In the genomic region with DNA sequence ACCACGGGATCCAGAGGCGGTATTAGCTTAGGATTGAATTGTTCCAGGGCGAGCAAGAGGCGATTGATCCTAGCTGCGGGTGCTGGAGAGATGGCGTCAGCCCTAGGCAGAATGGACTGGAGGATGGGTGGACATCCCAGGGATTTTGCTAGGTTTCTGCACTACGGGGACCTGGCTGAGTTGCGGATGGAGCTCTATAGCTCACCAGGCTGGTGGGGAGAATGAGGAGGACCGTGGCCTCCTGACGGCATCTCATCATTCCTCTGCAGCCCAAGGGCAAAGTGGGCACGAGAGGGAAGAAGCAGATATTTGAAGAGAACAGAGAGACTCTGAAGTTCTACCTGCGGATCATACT, we compare ENCODE assay signal across 7 cellular contexts. TPM values are rescaled to one million over a fixed set of nuclear protein-coding genes. Genes with fewer than 3 reads are reported as not detected.
DNase-seq lines count a peak whose midpoint lies in the region; ATAC-seq, FAIRE-seq and TF ChIP-seq lines count a peak whose summit lies in the region.

No MANE protein-coding gene starts in this region.

- H3K4me2 ChIP-seq in IMR-90 (ENCODE audit: low read depth, low read length) = peak overlapping the region; percentile 81

- H4K8ac ChIP-seq in IMR-90 (ENCODE audit: low read depth in 2 of 2, low read length in 2 of 2) = peak overlapping the region; percentile 12 to 98

- no peak for TF ChIP-seq POLR2A in IMR-90 (IDR thresholded peaks at IDR 0.05; ENCODE audit: low read depth, low read length)

- in situ Hi-C loops in IMR-90 (cut with MboI; ENCODE audit: low sequenced_read_pairs) = no loop called here

- H4K91ac ChIP-seq in IMR-90 (ENCODE audit: insufficient read depth, low read depth, low read length) = peak overlapping the region; percentile 8; the same call in 1 of the 2 replicates

- CTCF ChIA-PET in IMR-90 (lab: Yijun Ruan, JAX) = interaction anchor here (0.6 kb wide), 1 partner anchor 127 kb away, joined by 3 read pairs; no protein-coding TSS in a partner anchor

- no peak for TF ChIP-seq RAD21 in IMR-90 (IDR thresholded peaks at IDR 0.05; ENCODE audit: low read length)

- H3K18ac ChIP-seq in IMR-90 (ENCODE audit: low read depth, low read length) = no peak overlapping the region

- no peak overlapping the region for H2BK15ac ChIP-seq in IMR-90 (ENCODE audit: low read depth, low read length)

- H4K5ac ChIP-seq in IMR-90 (ENCODE audit: low read depth, low read length) = peak overlapping the region; percentile 78

- FAIRE-seq in kidney (lab: Jason Lieb, UNC) = no peak
- no peak for FAIRE-seq in urothelium cell line (lab: Jason Lieb, UNC)

- peak overlapping the region; percentile 97 for H2AFZ ChIP-seq in IMR-90 (replicated peaks; ENCODE audit: low read length, poor library complexity)

- H2AK9ac ChIP-seq in IMR-90 (replicated peaks; ENCODE audit: low read depth, low read length, poor library complexity) = peak overlapping the region; percentile 100

- no peaks in the 10 kb centered on the region for H3K27me3 ChIP-seq in IMR-90 (ENCODE audit: control insufficient read depth, insufficient read depth, low read length)
- H3K27me3 ChIP-seq in adipocyte (replicated peaks; ENCODE audit: control insufficient read depth, insufficient read depth, low read length) = no peaks in the 10 kb centered on the region

- no peak overlapping the region for H3K23ac ChIP-seq in IMR-90 (ENCODE audit: low read depth, low read length)

- peak overlapping the region; percentile 83 for H2BK5ac ChIP-seq in IMR-90 (ENCODE audit: low read depth, low read length, poor library complexity, severe bottlenecking)

- peaks cover 43% of the 10 kb centered on the region for H3K36me3 ChIP-seq in IMR-90 (ENCODE audit: control insufficient read depth, insufficient read depth, low read length)
- H3K36me3 ChIP-seq in adipocyte (ENCODE audit: control insufficient read depth, insufficient read depth, low read length, severe bottlenecking) = peaks cover 41% of the 10 kb centered on the region
- peaks cover 16 to 26% of the 10 kb centered on the region in 2 donors for H3K36me3 ChIP-seq in kidney (ENCODE audit: control insufficient read depth in 1 of 2, insufficient read depth in 2 of 2, low read length in 2 of 2)

- H3K79me1 ChIP-seq in IMR-90 (ENCODE audit: low read depth in 1 of 2, low read length in 2 of 2) = peaks cover 23 to 61% of the 10 kb centered on the region in 2 experiments

- peak overlapping the region; percentile 89 for H3K9ac ChIP-seq in IMR-90 (ENCODE audit: low read depth, low read length)
- H3K9ac ChIP-seq in adipocyte (ENCODE audit: low read length) = peak overlapping the region; percentile 96
- peak overlapping the region; percentile 85 to 96 for H3K9ac ChIP-seq in kidney (ENCODE audit: low read length in 2 of 2)

- BruUV-seq in IMR-90 (replicated peaks; lab: Mats Ljungman, UMichigan) = no TSS peak

- dilution Hi-C loops in IMR-90 (cut with HindIII; ENCODE audit: low sequenced_read_pairs, unreplicated experiment) = no loop called here

- H2BK20ac ChIP-seq in IMR-90 (ENCODE audit: low read depth, low read length) = no peak overlapping the region

- POLR2A ChIA-PET in IMR-90 (lab: Charles Lee; ENCODE audit: unreplicated experiment) = interaction anchor here (0.6 to 1.4 kb wide), 3 partner anchors 14 to 169 kb away, joined by 3 to 5 read pairs (median 3); no protein-coding TSS in a partner anchor

- peaks cover 12% of the 10 kb centered on the region for H3K9me1 ChIP-seq in IMR-90 (ENCODE audit: insufficient read depth, low read length)

- peak overlapping the region; percentile 87 for H3K27ac ChIP-seq in IMR-90 (ENCODE audit: insufficient read depth, low read length)
- peak overlapping the region in 1 of 2 donors; percentile 85 for H3K27ac ChIP-seq in kidney (ENCODE audit: low read depth in 2 of 2, low read length in 2 of 2)
- H3K27ac ChIP-seq in substantia nigra (ENCODE audit: low read depth, low read length, poor library complexity, severe bottlenecking) = peak overlapping the region; percentile 87

- intact Hi-C loops in IMR-90 (cut with micrococcal nuclease) = loop anchor here (1.0 kb wide), 1 partner anchor 19 kb away; no protein-coding TSS in a partner anchor
- intact Hi-C loops in kidney (cut with DNase I) = no loop called here

- H3K4me1 ChIP-seq in IMR-90 (ENCODE audit: control insufficient read depth, insufficient read depth, low read length) = peaks cover 12% of the 10 kb centered on the region
- peaks cover 16% of the 10 kb centered on the region for H3K4me1 ChIP-seq in adipocyte (ENCODE audit: control insufficient read depth, insufficient read depth, low read length)
- H3K4me1 ChIP-seq in kidney (ENCODE audit: control insufficient read depth in 1 of 2, insufficient read depth in 1 of 2, low read depth in 1 of 2, low read length in 2 of 2) = peaks cover 11 to 20% of the 10 kb centered on the region in 2 donors

- H3K4me3 ChIP-seq in IMR-90 (ENCODE audit: insufficient read depth, low read depth, low read length) = peak overlapping the region; percentile 80
- peak overlapping the region; percentile 97 for H3K4me3 ChIP-seq in adipocyte (ENCODE audit: low read length)
- H3K4me3 ChIP-seq in kidney (ENCODE audit: low read length in 2 of 2) = peak overlapping the region; percentile 94 to 100

- TF ChIP-seq CTCF in IMR-90 (conservative IDR thresholded peaks at IDR 0.05; ENCODE audit: low read depth, low read length) (no peak), kidney (IDR thresholded peaks at IDR 0.05; ENCODE audit: borderline replicate concordance, extremely low read depth, insufficient read depth) (no peak)

- DNase-seq in IMR-90 = no peak
- no peak for DNase-seq in adipocyte (ENCODE audit: low read depth)
- no peak for DNase-seq in kidney
- DNase-seq in substantia nigra (lab: John Stamatoyannopoulos, UW) = no peak
- no peak for DNase-seq in urothelium cell line (ENCODE audit: low spot score)
- no peak for DNase-seq in effector CD4-positive, alpha-beta T cell
- no peak for DNase-seq in AG20443 (ENCODE audit: low spot score)

- whole genome bisulfite sequencing in IMR-90 (ENCODE audit: extremely low coverage in 2 of 2, insufficient read length in 1 of 2), 2 experiments = 0% methylated on average over 4 of the region's 12 CpGs; no CpG with 5 or more reads in 1 of the 2 experiments

- H3K4ac ChIP-seq in IMR-90 (ENCODE audit: low read depth, low read length) = peak overlapping the region; percentile 90

- peak overlapping the region; percentile 67 for H2AK5ac ChIP-seq in IMR-90 (ENCODE audit: low read depth, low read length)

- no peak overlapping the region for H2BK120ac ChIP-seq in IMR-90 (ENCODE audit: low read depth, low read length)

- no peak for ATAC-seq in IMR-90 (ENCODE audit: low read depth)

- H3K14ac ChIP-seq in IMR-90 (replicated peaks; ENCODE audit: low read depth, low read length) = 0 out of 2 replicates have a peak overlapping the region, but pooled peaks have one; percentile 82

- peaks cover 7% of the 10 kb centered on the region; the same call in 1 of the 2 replicates for H4K20me1 ChIP-seq in IMR-90 (ENCODE audit: insufficient read depth, low read length)

- H3K56ac ChIP-seq in IMR-90 (ENCODE audit: extremely low read depth, insufficient read depth, low read length) = peak overlapping the region; percentile 63; the same call in 1 of the 2 replicates

- no peaks in the 10 kb centered on the region for H3K9me3 ChIP-seq in IMR-90 (ENCODE audit: control insufficient read depth, insufficient read depth, low read length)
- no peaks in the 10 kb centered on the region for H3K9me3 ChIP-seq in adipocyte (ENCODE audit: control insufficient read depth, low read length)
- H3K9me3 ChIP-seq in kidney (ENCODE audit: control insufficient read depth in 1 of 2, low read length in 2 of 2) = no peaks in the 10 kb centered on the region

TF ChIP-seq in IMR-90, 13 proteins besides CTCF, POLR2A, EP300 and RAD21 (continues in another document):
- TF ChIP-seq, protein P1, sequence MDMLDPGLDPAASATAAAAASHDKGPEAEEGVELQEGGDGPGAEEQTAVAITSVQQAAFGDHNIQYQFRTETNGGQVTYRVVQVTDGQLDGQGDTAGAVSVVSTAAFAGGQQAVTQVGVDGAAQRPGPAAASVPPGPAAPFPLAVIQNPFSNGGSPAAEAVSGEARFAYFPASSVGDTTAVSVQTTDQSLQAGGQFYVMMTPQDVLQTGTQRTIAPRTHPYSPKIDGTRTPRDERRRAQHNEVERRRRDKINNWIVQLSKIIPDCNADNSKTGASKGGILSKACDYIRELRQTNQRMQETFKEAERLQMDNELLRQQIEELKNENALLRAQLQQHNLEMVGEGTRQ (IDR thresholded peaks at IDR 0.05; ENCODE audit: low read depth, low read length) = no peak
- TF ChIP-seq MAZ (IDR thresholded peaks at IDR 0.05; ENCODE audit: borderline replicate concordance, low read depth, low read length) = no peak

RNA-seq across cellular contexts. Expression of a gene that starts 0.6 kb away (rescaled TPM):
- total RNA-seq in IMR-90 (2012; rRNA removed) (41.7 and 65.6 TPM in 2 replicates), kidney (47.1 TPM)
- polyA plus RNA-seq in IMR-90 (2012; rRNA removed) (66.5 and 68.8 TPM in 2 replicates), kidney (ENCODE audit: insufficient read depth, low read depth, low replicate concordance) (145 TPM)
- polyA plus RNA-seq in IMR-90 (2012; cell fraction: cytosol; rRNA removed) = 73.8 and 83.8 TPM in 2 replicates
- polyA plus RNA-seq in IMR-90 (2012; cell fraction: nucleus; rRNA removed; ENCODE audit: low replicate concordance) = 75.2 and 101 TPM in 2 replicates

RNA-seq across cellular contexts. Expression of a gene that starts 19.7 kb away (rescaled TPM):
- 13.1 and 13.8 TPM in 2 replicates for total RNA-seq in IMR-90 (2012; rRNA removed)
- polyA plus RNA-seq in IMR-90 (2012; rRNA removed) = 64.0 and 71.4 TPM in 2 replicates
- polyA plus RNA-seq in IMR-90 (2012; cell fraction: cytosol; rRNA removed) = 41.0 and 42.3 TPM in 2 replicates
- 260 and 582 TPM in 2 replicates for polyA plus RNA-seq in IMR-90 (2012; cell fraction: nucleus; rRNA removed; ENCODE audit: low replicate concordance)
- 30.4 TPM for total RNA-seq in kidney
- polyA plus RNA-seq in kidney (ENCODE audit: insufficient read depth, low read depth, low replicate concordance) = 21.0 TPM

RNA-seq across cellular contexts. Expression of a gene that starts 21.2 kb away (rescaled TPM):
- total RNA-seq in IMR-90 (2012; rRNA removed) (1.8 and 2.5 TPM in 2 replicates), kidney (1.1 TPM)
- polyA plus RNA-seq in IMR-90 (2012; rRNA removed) (5.4 and 5.7 TPM in 2 replicates), kidney (ENCODE audit: insufficient read depth, low read depth, low replicate concordance) (0.92 TPM)
- 2.5 and 4.1 TPM in 2 replicates for polyA plus RNA-seq in IMR-90 (2012; cell fraction: cytosol; rRNA removed)
- 56.1 and 64.8 TPM in 2 replicates for polyA plus RNA-seq in IMR-90 (2012; cell fraction: nucleus; rRNA removed; ENCODE audit: low replicate concordance)

RNA-seq across cellular contexts. Expression of a gene that starts 28.6 kb away (rescaled TPM):
- total RNA-seq in IMR-90 (2012; rRNA removed) = 0.28 and 0.36 TPM in 2 replicates
- 1.6 and 1.9 TPM in 2 replicates for polyA plus RNA-seq in IMR-90 (2012; rRNA removed)
- 0.70 and 0.78 TPM in 2 replicates for polyA plus RNA-seq in IMR-90 (2012; cell fraction: cytosol; rRNA removed)
- polyA plus RNA-seq in IMR-90 (2012; cell fraction: nucleus; rRNA removed; ENCODE audit: low replicate concordance) = 7.2 and 21.3 TPM in 2 replicates
- 24.2 TPM for total RNA-seq in kidney
- polyA plus RNA-seq in kidney (ENCODE audit: insufficient read depth, low read depth, low replicate concordance) = 33.1 TPM

RNA-seq across cellular contexts. Expression of a gene that starts 35.6 kb away (rescaled TPM):
- total RNA-seq in IMR-90 (2012; rRNA removed) (57.5 and 63.4 TPM in 2 replicates), kidney (54.4 TPM)
- polyA plus RNA-seq in IMR-90 (2012; rRNA removed) (103 and 106 TPM in 2 replicates), kidney (ENCODE audit: insufficient read depth, low read depth, low replicate concordance) (39.1 TPM)
- polyA plus RNA-seq in IMR-90 (2012; cell fraction: cytosol; rRNA removed) = 82.1 and 82.4 TPM in 2 replicates
- 415 and 587 TPM in 2 replicates for polyA plus RNA-seq in IMR-90 (2012; cell fraction: nucleus; rRNA removed; ENCODE audit: low replicate concordance)
